Comparison of ENCODE assay signal across 19 cellular contexts in the genomic region with DNA sequence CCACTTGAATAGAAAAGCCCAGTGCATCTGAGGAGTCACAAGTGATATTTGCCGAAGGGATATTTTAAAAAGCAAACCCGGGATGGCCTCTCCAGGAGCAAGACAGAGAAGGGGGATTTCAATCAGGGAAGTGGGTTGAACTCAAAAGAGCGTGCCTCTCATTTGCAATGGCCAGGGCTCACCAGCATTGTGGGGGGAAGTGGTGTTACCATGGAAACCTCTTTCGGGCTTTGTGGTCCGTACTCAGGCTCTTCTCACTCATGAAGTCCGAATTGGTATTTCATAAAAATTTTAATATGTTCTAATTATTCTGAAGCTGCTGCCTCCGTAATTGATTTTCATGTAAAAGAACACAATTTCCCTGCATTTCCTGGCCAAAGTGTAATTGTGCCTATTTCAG.
DNase-seq lines count a peak whose midpoint lies in the region; ATAC-seq, FAIRE-seq and TF ChIP-seq lines count a peak whose summit lies in the region.
"Had no signal": no experiment of that assay in that cellular context is flagged by ENCODE, and none has a peak within 500 bp of the region (broad histone marks: within the 10 kb centered on the region; RNA-seq: fewer than 3 reads in every experiment).

No MANE protein-coding gene starts in this region.

- peaks cover 61 to 68% (median 61%) of the 10 kb centered on the region in 3 donors for H3K4me1 Mint-ChIP-seq in CD8-positive, alpha-beta memory T cell
- H3K4me1 Mint-ChIP-seq in stimulated activated effector memory CD8-positive, alpha-beta T cell treated with anti-CD3 and anti-CD28 coated beads, Interleukin-12 subunit alpha, Interleukin-12 subunit beta, amount 100 ng/mL, for 72 hours, result peaks cover 63% of the 10 kb centered on the region
- H3K4me1 Mint-ChIP-seq in activated CD4-positive, alpha-beta T cell treated with anti-CD3 and anti-CD28 coated beads for 36 hours, result no peaks in the 10 kb centered on the region

- ATAC-seq in K562 (no peak), aorta (ENCODE audit: low FRiP score) (no peak)
- ATAC-seq in stimulated activated effector memory CD8-positive, alpha-beta T cell treated with anti-CD3 and anti-CD28 coated beads, Interleukin-12 subunit alpha, Interleukin-12 subunit beta, amount 100 ng/mL, for 72 hours, result no peak
- ATAC-seq in activated CD4-positive, alpha-beta T cell treated with anti-CD3 and anti-CD28 coated beads for 36 hours, result no peak
- ATAC-seq: HepG2 had no signal

- TF ChIP-seq RAD21 in K562 (CRISPR knock-in tag; conservative IDR thresholded peaks at IDR 0.05 in 1 of 2, IDR thresholded peaks at IDR 0.05 in 1 of 2), result no peak

- intact Hi-C loops in K562 (cut with micrococcal nuclease), result no loop called here
- intact Hi-C loops in activated CD4-positive, alpha-beta T cell treated with anti-CD3 and anti-CD28 coated beads for 36 hours (cut with DNase I, micrococcal nuclease), result no loop called here
- intact Hi-C loops in aorta (cut with DNase I), result no loop called here
- intact Hi-C loops in dorsolateral prefrontal cortex (cut with DNase I), result no loop called here

- H3K4me3 Mint-ChIP-seq in CD8-positive, alpha-beta memory T cell, result peak overlapping the region in 5 of 7 donors; percentile 11 to 84 (median 57)
- H3K4me3 Mint-ChIP-seq in stimulated activated effector memory CD8-positive, alpha-beta T cell treated with anti-CD3 and anti-CD28 coated beads, Interleukin-12 subunit alpha, Interleukin-12 subunit beta, amount 100 ng/mL, for 72 hours, result no peak overlapping the region
- no peak overlapping the region for H3K4me3 Mint-ChIP-seq in activated CD4-positive, alpha-beta T cell treated with anti-CD3 and anti-CD28 coated beads for 36 hours
- H3K4me3 Mint-ChIP-seq: CD4-positive, alpha-beta memory T cell had no signal

- no peaks in the 10 kb centered on the region for H4K20me1 ChIP-seq in K562 (replicated peaks; ENCODE audit: control insufficient read depth, insufficient read depth, low read length)

- POLR2A ChIA-PET in CD8-positive, alpha-beta memory T cell (lab: Charles Lee), result no interaction called here
- POLR2A ChIA-PET in K562 (lab: Yijun Ruan, JAX), result interaction anchor here (0.8 kb wide), 1 partner anchor 229 kb away, joined by 3 read pairs; no protein-coding TSS in a partner anchor
- POLR2A ChIA-PET in activated CD4-positive, alpha-beta T cell treated with anti-CD3 and anti-CD28 coated beads for 36 hours (lab: Charles Lee), result no interaction called here

- H3K79me2 ChIP-seq in K562 (ENCODE audit: control insufficient read depth, insufficient read depth, low read length), result no peaks in the 10 kb centered on the region

- no peak for TF ChIP-seq EP300 in K562 (IDR thresholded peaks at IDR 0.05; ENCODE audit: low read length)

- TF ChIP-seq CTCF in K562 (IDR thresholded peaks at IDR 0.05 in 2 of 3, conservative IDR thresholded peaks at IDR 0.05 in 1 of 3; ENCODE audit: insufficient read depth in 2 of 3, low read depth in 1 of 3, low read length in 3 of 3), result no peak
- TF ChIP-seq CTCF in dorsolateral prefrontal cortex (IDR thresholded peaks at IDR 0.05 in 54 of 56, conservative IDR thresholded peaks at IDR 0.05 in 2 of 56; ENCODE audit: low read depth in 1 of 56, partially characterized antibody in 56 of 56), result no peak

- no peaks in the 10 kb centered on the region for H3K27me3 ChIP-seq in CD8-positive, alpha-beta memory T cell (ENCODE audit: insufficient read depth, low read length, poor library complexity, severe bottlenecking)
- H3K27me3 ChIP-seq in K562 (ENCODE audit: control insufficient read depth in 2 of 2, insufficient read depth in 2 of 2, low read length in 2 of 2) (peaks cover 9 to 47% of the 10 kb centered on the region in 2 experiments; a peak in 4 of 5 replicates), aorta (ENCODE audit: control insufficient read depth in 1 of 2, insufficient read depth in 2 of 2, low read length in 1 of 2) (no peaks in the 10 kb centered on the region), dorsolateral prefrontal cortex (peaks cover 0 to 7% (median 0%) of the 10 kb centered on the region in 45 donors)

- no peak for FAIRE-seq in K562 (lab: Jason Lieb, UNC)
- FAIRE-seq: D721Med, G401.6, H1, HepG2 had no signal

- H3K27me3 Mint-ChIP-seq in CD8-positive, alpha-beta memory T cell, result peaks cover 0 to 4% of the 10 kb centered on the region in 2 donors
- H3K27me3 Mint-ChIP-seq in activated CD4-positive, alpha-beta T cell treated with anti-CD3 and anti-CD28 coated beads for 36 hours, result peaks cover 6% of the 10 kb centered on the region

- TF ChIP-seq POLR2A in K562 (conservative IDR thresholded peaks at IDR 0.05), result no peak

- H3K27ac ChIP-seq in CD8-positive, alpha-beta memory T cell (ENCODE audit: low read depth, low read length), result no peak overlapping the region
- H3K27ac ChIP-seq in K562 (ENCODE audit: extremely low read depth, low read depth, low read length), result no peak overlapping the region
- no peak overlapping the region for H3K27ac ChIP-seq in aorta (ENCODE audit: low read depth in 1 of 2, low read length in 2 of 2)
- H3K27ac ChIP-seq in dorsolateral prefrontal cortex, result no peak overlapping the region
- H3K27ac ChIP-seq: C4-2B had no signal

- H3K4me3 ChIP-seq in CD8-positive, alpha-beta memory T cell (ENCODE audit: low read length), result no peak overlapping the region
- H3K4me3 ChIP-seq in K562, result no peak overlapping the region
- H3K4me3 ChIP-seq in aorta (ENCODE audit: low read length in 2 of 2), result no peak overlapping the region
- H3K4me3 ChIP-seq in dorsolateral prefrontal cortex, result no peak overlapping the region
- H3K4me3 ChIP-seq: HAP-1 had no signal

- H3K36me3 Mint-ChIP-seq in CD8-positive, alpha-beta memory T cell, result peaks cover 0 to 22% (median 0%) of the 10 kb centered on the region in 3 donors
- H3K36me3 Mint-ChIP-seq in stimulated activated effector memory CD8-positive, alpha-beta T cell treated with anti-CD3 and anti-CD28 coated beads, Interleukin-12 subunit alpha, Interleukin-12 subunit beta, amount 100 ng/mL, for 72 hours, result no peaks in the 10 kb centered on the region
- H3K36me3 Mint-ChIP-seq in activated CD4-positive, alpha-beta T cell treated with anti-CD3 and anti-CD28 coated beads for 36 hours (ENCODE audit: low read depth), result no peaks in the 10 kb centered on the region
- H3K36me3 Mint-ChIP-seq: CD4-positive, alpha-beta memory T cell had no signal

- H3K4me1 ChIP-seq in CD8-positive, alpha-beta memory T cell (ENCODE audit: insufficient read depth, low read length), result peaks cover 39% of the 10 kb centered on the region
- H3K4me1 ChIP-seq in K562 (replicated peaks in 1 of 2; ENCODE audit: control insufficient read depth in 2 of 2, insufficient read depth in 2 of 2, low read length in 2 of 2), result no peaks in the 10 kb centered on the region
- H3K4me1 ChIP-seq in aorta (ENCODE audit: control insufficient read depth in 1 of 2, insufficient read depth in 2 of 2, low read length in 2 of 2), result no peaks in the 10 kb centered on the region
- H3K4me1 ChIP-seq: HAP-1 had no signal

- H3K27ac Mint-ChIP-seq in CD8-positive, alpha-beta memory T cell, result peak overlapping the region; percentile 56 to 97 (median 88)
- peak overlapping the region; percentile 83 for H3K27ac Mint-ChIP-seq in stimulated activated effector memory CD8-positive, alpha-beta T cell treated with anti-CD3 and anti-CD28 coated beads, Interleukin-12 subunit alpha, Interleukin-12 subunit beta, amount 100 ng/mL, for 72 hours
- H3K27ac Mint-ChIP-seq in activated CD4-positive, alpha-beta T cell treated with anti-CD3 and anti-CD28 coated beads for 36 hours, result no peak overlapping the region

- H3K9me3 ChIP-seq in CD8-positive, alpha-beta memory T cell (ENCODE audit: low read length), result no peaks in the 10 kb centered on the region
- H3K9me3 ChIP-seq in K562 (replicated peaks; ENCODE audit: control insufficient read depth, insufficient read depth, low read depth, low read length) (no peaks in the 10 kb centered on the region), aorta (ENCODE audit: control insufficient read depth, low read length) (peaks cover 1% of the 10 kb centered on the region)
- H3K9me3 ChIP-seq: HAP-1 had no signal

- CTCF ChIA-PET in CD8-positive, alpha-beta memory T cell (lab: Charles Lee), result interaction anchor here (1.4 kb wide), 1 partner anchor 11 kb away, joined by 3 read pairs; no protein-coding TSS in a partner anchor
- CTCF ChIA-PET in K562 (lab: Yijun Ruan, JAX; ENCODE audit: low intra/inter-chr PET ratio), result no interaction called here
- CTCF ChIA-PET in activated CD4-positive, alpha-beta T cell treated with anti-CD3 and anti-CD28 coated beads for 36 hours (lab: Charles Lee), result no interaction called here

- BruUV-seq in K562 (replicated peaks; lab: Mats Ljungman, UMichigan), result no TSS peak

- WGBS in K562 (ENCODE audit: insufficient coverage, low coverage, missing lambda C conversion rate), result 1% methylated on average over 7 of the region's 7 CpGs
- WGBS in aorta, 2 donors, result 59 to 69% methylated on average over 7 of the region's 7 CpGs

- no peaks in the 10 kb centered on the region for H3K36me3 ChIP-seq in CD8-positive, alpha-beta memory T cell (ENCODE audit: insufficient read depth, low read length)
- H3K36me3 ChIP-seq in K562 (ENCODE audit: control insufficient read depth, insufficient read depth, low read length) (no peaks in the 10 kb centered on the region), aorta (ENCODE audit: control insufficient read depth in 1 of 2, insufficient read depth in 2 of 2, low read length in 1 of 2) (no peaks in the 10 kb centered on the region)
- H3K36me3 ChIP-seq: HAP-1 had no signal

- H3K4me2 ChIP-seq in K562 (ENCODE audit: insufficient read depth, low read length), result no peak overlapping the region

- H3K9ac ChIP-seq in K562 (ENCODE audit: insufficient read depth in 1 of 2, low read depth in 2 of 2, low read length in 2 of 2), result no peak overlapping the region

- in situ Hi-C loops in K562 (cut with MboI), result no loop called here

- no peak for DNase-seq in CD8-positive, alpha-beta memory T cell
- DNase-seq in K562 (ENCODE audit: extremely low read depth in 1 of 4, low spot score in 3 of 4) (no peak), mesenteric fat pad (ENCODE audit: low spot score) (peak; percentile 43), aorta (no peak), dorsolateral prefrontal cortex (no peak)
- DNase-seq in stimulated activated effector memory CD8-positive, alpha-beta T cell treated with anti-CD3 and anti-CD28 coated beads, Interleukin-12 subunit alpha, Interleukin-12 subunit beta, amount 100 ng/mL, for 72 hours (ENCODE audit: low spot score in 2 of 2), result no peak
- DNase-seq in activated CD4-positive, alpha-beta T cell treated with anti-CD3 and anti-CD28 coated beads for 36 hours, result no peak
- DNase-seq: ACHN; CD4-positive, alpha-beta memory T cell; COR-L47; DMS153; DMS79 treated with DMSO at 0.1 percent for 48 hours; EL had no signal

- H3K9me3 Mint-ChIP-seq in CD8-positive, alpha-beta memory T cell, result peaks cover 5 to 7% (median 7%) of the 10 kb centered on the region in 5 donors
- H3K9me3 Mint-ChIP-seq in stimulated activated effector memory CD8-positive, alpha-beta T cell treated with anti-CD3 and anti-CD28 coated beads, Interleukin-12 subunit alpha, Interleukin-12 subunit beta, amount 100 ng/mL, for 72 hours, result peaks cover 6% of the 10 kb centered on the region
- peaks cover 9% of the 10 kb centered on the region for H3K9me3 Mint-ChIP-seq in activated CD4-positive, alpha-beta T cell treated with anti-CD3 and anti-CD28 coated beads for 36 hours (ENCODE audit: low read depth)

- H3K9me1 ChIP-seq in K562 (ENCODE audit: control insufficient read depth, insufficient read depth, low read length), result no peaks in the 10 kb centered on the region

- no peak overlapping the region for H2AFZ ChIP-seq in K562 (ENCODE audit: low read depth, low read length)

Comparison
In these comparisons a context has a peak if more than half of its experiments do, and no peak if none do; other contexts are left out.
1. H3K4me3 Mint-ChIP-seq: peak in CD8-positive, alpha-beta memory T cell (5 of 7); none in stimulated activated effector memory CD8-positive, alpha-beta T cell treated with anti-CD3 and anti-CD28 coated beads, Interleukin-12 subunit alpha, Interleukin-12 subunit beta, amount 100 ng/mL, for 72 hours (single experiment) and activated CD4-positive, alpha-beta T cell treated with anti-CD3 and anti-CD28 coated beads for 36 hours (single experiment).